In genomic region chr10:21514808-21515580, GRCh38 we compare ENCODE assay signal across 1 cellular context.
A peak's percentile ranks its signal among the peaks of the same experiment; 100 is the strongest.
TF ChIP-seq lines count a peak whose summit lies in the region.

No MANE protein-coding gene starts in this region.

TF ChIP-seq in GM23338, 12 proteins besides CTCF, POLR2A, EP300 and RAD21:
- TF ChIP-seq ZNF462 (CRISPR knock-in tag; IDR thresholded peaks at IDR 0.05) (no peak), EZH2 (IDR thresholded peaks at IDR 0.05; ENCODE audit: low read depth, unreplicated experiment) (peak; percentile 24)
